8 cellular contexts compared by ENCODE assay signal in the genomic region with DNA sequence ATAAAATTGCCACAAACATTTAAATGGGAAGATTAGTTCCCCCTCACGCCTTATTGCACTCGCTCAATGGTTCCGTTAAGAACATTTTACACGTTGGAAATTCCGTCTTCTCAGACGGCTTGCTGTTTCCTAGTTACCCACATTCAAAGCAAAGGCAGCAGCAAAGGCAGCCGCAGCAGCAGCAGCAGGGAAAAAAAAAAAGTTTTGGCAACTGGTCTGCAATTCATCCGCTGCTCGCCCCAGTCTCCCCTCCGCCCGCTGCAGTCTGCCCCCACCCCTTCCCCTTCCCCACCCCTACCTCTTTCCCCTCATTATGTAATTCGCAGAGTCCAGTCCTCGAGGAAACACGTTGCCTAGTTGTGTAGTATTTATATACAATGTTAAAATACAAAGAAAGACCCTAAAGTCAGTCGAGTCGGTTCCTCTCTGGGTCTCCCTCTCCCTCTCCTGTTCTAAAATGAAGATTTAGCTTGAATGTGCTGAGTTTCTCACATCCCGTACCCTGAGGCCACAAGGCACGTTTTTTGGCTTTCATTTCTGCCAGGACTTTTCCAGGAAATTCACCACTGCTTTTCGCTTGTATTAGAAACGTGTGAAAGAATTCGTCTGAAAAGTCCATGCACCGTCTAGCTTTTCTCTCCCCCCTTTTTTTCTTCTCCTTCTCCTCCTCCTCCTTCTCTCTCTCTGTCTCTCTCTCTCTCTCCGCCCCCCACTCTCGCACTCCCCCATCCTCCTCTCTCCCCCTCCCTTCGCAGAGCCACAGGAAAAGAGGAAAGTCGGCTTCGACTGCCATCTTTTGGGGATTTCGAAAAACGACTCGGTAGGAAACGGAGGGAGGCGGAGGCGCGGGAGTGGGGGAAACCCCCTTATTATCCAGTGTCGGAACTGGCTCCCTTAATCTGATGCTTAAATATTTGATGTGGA.
A peak's percentile ranks its signal among the peaks of the same experiment; 100 is the strongest.
DNase-seq lines count a peak whose midpoint lies in the region; ATAC-seq and TF ChIP-seq lines count a peak whose summit lies in the region.

No MANE protein-coding gene starts in this region.

- DNase-seq in ACHN (peak; percentile 83), HCEC 1CT (peak; percentile 79), NCI-H526 treated with DMSO at 0.1 percent for 48 hours (lab: John Stamatoyannopoulos, UW) (peak; percentile 70), breast epithelium (ENCODE audit: low spot score in 2 of 2) (no peak), immature natural killer cell (no peak), sigmoid colon (peak; percentile 92)

- H3K9me3 ChIP-seq in breast epithelium, result no peaks in the 10 kb centered on the region
- no peaks in the 10 kb centered on the region for H3K9me3 ChIP-seq in sigmoid colon

- 1% methylated on average over 35 of the region's 35 CpGs for WGBS in sigmoid colon, 2 donors

- peaks cover 8 to 12% of the 10 kb centered on the region in 2 donors for H3K4me1 Mint-ChIP-seq in immature natural killer cell

- H3K9me3 Mint-ChIP-seq in immature natural killer cell, result peaks cover 0 to 7% (median 0%) of the 10 kb centered on the region in 6 donors

- H3K27ac ChIP-seq in breast epithelium (peak overlapping the region; percentile 68 to 69), sigmoid colon (peak overlapping the region; percentile 95 to 99 (median 98))

- TF ChIP-seq POLR2A in breast epithelium (IDR thresholded peaks at IDR 0.05) (no peak), sigmoid colon (IDR thresholded peaks at IDR 0.05) (no peak)

- H3K27me3 ChIP-seq in breast epithelium, result peaks cover 0 to 45% of the 10 kb centered on the region in 2 donors
- peaks cover 0 to under 1% (median 0%) of the 10 kb centered on the region in 3 donors for H3K27me3 ChIP-seq in sigmoid colon

- in situ Hi-C loops in ACHN (cut with HindIII; ENCODE audit: low pct_ligation_motif_present, low pct_unique_long_range_greater_than_20kb, low sequenced_read_pairs), result no loop called here

- peak overlapping the region; percentile 31 to 73 (median 64) for H3K4me3 Mint-ChIP-seq in immature natural killer cell

- H3K27ac Mint-ChIP-seq in immature natural killer cell, result no peak overlapping the region

- peaks cover 4 to 30% (median 28%) of the 10 kb centered on the region in 3 donors for H3K27me3 Mint-ChIP-seq in immature natural killer cell (ENCODE audit: low read depth in 3 of 3)

- intact Hi-C loops in breast epithelium (cut with DNase I; ENCODE audit: low total_unique reads) (loop anchor here (10.0 kb wide), 1 partner anchor 140 kb away; a partner anchor contains a TSS), sigmoid colon (cut with DNase I) (loop anchor here (2.0 to 10.0 kb wide), 9 partner anchors 140 to 1460 kb away; a partner anchor contains a TSS)

- peak overlapping the region; percentile 55 to 72 (median 59) for H3K4me3 ChIP-seq in breast epithelium
- H3K4me3 ChIP-seq in sigmoid colon, result peak overlapping the region; percentile 52 to 73 (median 68)

- TF ChIP-seq CTCF in breast epithelium (IDR thresholded peaks at IDR 0.05), result peak in 2 of 3 donors; percentile 14 to 35
- TF ChIP-seq CTCF in sigmoid colon (IDR thresholded peaks at IDR 0.05), result peak in 3 of 4 experiments; percentile 29 to 40 (median 34)

- H3K4me1 ChIP-seq in breast epithelium, result peaks cover 0 to 10% of the 10 kb centered on the region in 2 donors
- peaks cover 0 to 58% (median 42%) of the 10 kb centered on the region in 4 donors for H3K4me1 ChIP-seq in sigmoid colon

- no peak for TF ChIP-seq EP300 in sigmoid colon (IDR thresholded peaks at IDR 0.05)

- H3K36me3 ChIP-seq in breast epithelium, result no peaks in the 10 kb centered on the region
- H3K36me3 ChIP-seq in sigmoid colon, result peaks cover 5 to 23% (median 13%) of the 10 kb centered on the region in 4 donors

- H3K36me3 Mint-ChIP-seq in immature natural killer cell, result peaks cover 0 to 4% (median 3%) of the 10 kb centered on the region in 3 donors

- ATAC-seq in HG03280 (IDR thresholded peaks at IDR 0.05; ENCODE audit: unreplicated experiment), result no peak
- no peak for ATAC-seq in HG02763 (IDR thresholded peaks at IDR 0.05; ENCODE audit: unreplicated experiment)

Comparison
In these comparisons a context has a peak if more than half of its experiments do, and no peak if none do; other contexts are left out.
1. DNase-seq: peak in ACHN (single experiment), HCEC 1CT (single experiment), NCI-H526 treated with DMSO at 0.1 percent for 48 hours (single experiment) and sigmoid colon (single experiment); none in breast epithelium (0 of 2) and immature natural killer cell (0 of 3).